In genomic region chr4:88177981-88178632, GRCh38 we compare ENCODE assay signal across 11 cellular contexts. TPM values are rescaled to one million over a fixed set of nuclear protein-coding genes. Genes with fewer than 3 reads are reported as not detected.
A peak's percentile ranks its signal among the peaks of the same experiment; 100 is the strongest.
DNase-seq lines count a peak whose midpoint lies in the region; ATAC-seq and TF ChIP-seq lines count a peak whose summit lies in the region.
"Had no signal": no experiment of that assay in that cellular context is flagged by ENCODE, and none has a peak within 500 bp of the region (broad histone marks: within the 10 kb centered on the region; RNA-seq: fewer than 3 reads in every experiment).

No MANE protein-coding gene starts in this region.

- no peaks in the 10 kb centered on the region for H3K27me3 Mint-ChIP-seq in dendritic cell treated with granulocyte-macrophage colony-stimulating factor and Interleukin-4, amounts not matched to agents 40 ng/mL and 50 ng/mL, for 4 days

- no peaks in the 10 kb centered on the region for H3K9me2 ChIP-seq in MM.1S (replicated peaks; ENCODE audit: insufficient read depth, low read length)

- H3K9me3 Mint-ChIP-seq in dendritic cell treated with granulocyte-macrophage colony-stimulating factor and Interleukin-4, amounts not matched to agents 40 ng/mL and 50 ng/mL, for 4 days: no peaks in the 10 kb centered on the region
- H3K9me3 Mint-ChIP-seq: stimulated activated naive CD8-positive, alpha-beta T cell treated with anti-CD3 and anti-CD28 coated beads, Interleukin-15, Interleukin-2, amounts not matched to agents 100 ng/mL and 50 ng/mL, for 24 hours had no signal

- H3K4me1 ChIP-seq in MM.1S (ENCODE audit: low read length): peaks cover 24% of the 10 kb centered on the region
- H3K4me1 ChIP-seq in mucosa of descending colon (ENCODE audit: low read depth): no peaks in the 10 kb centered on the region
- H3K4me1 ChIP-seq in effector memory CD4-positive, alpha-beta T cell (ENCODE audit: control insufficient read depth, insufficient read depth, low read length, poor library complexity, severe bottlenecking): no peaks in the 10 kb centered on the region

- H3K9me3 ChIP-seq in MM.1S (replicated peaks; ENCODE audit: insufficient read depth, low read length) (no peaks in the 10 kb centered on the region), mucosa of descending colon (no peaks in the 10 kb centered on the region)
- H3K9me3 ChIP-seq in effector memory CD4-positive, alpha-beta T cell (ENCODE audit: control insufficient read depth, low read length): no peaks in the 10 kb centered on the region

- peak overlapping the region; percentile 93 for H3K27ac Mint-ChIP-seq in dendritic cell treated with granulocyte-macrophage colony-stimulating factor and Interleukin-4, amounts not matched to agents 40 ng/mL and 50 ng/mL, for 4 days
- H3K27ac Mint-ChIP-seq: stimulated activated naive CD8-positive, alpha-beta T cell treated with anti-CD3 and anti-CD28 coated beads, Interleukin-15, Interleukin-2, amounts not matched to agents 100 ng/mL and 50 ng/mL, for 24 hours had no signal

- peak overlapping the region; percentile 33; the same call in 1 of the 2 replicates for H3K4me2 ChIP-seq in MM.1S (ENCODE audit: low read depth, low read length)

- peaks cover 24% of the 10 kb centered on the region for H3F3A ChIP-seq in MM.1S (ENCODE audit: insufficient read depth, low read length)

- H3K4me3 ChIP-seq in MM.1S (ENCODE audit: low read length): no peak overlapping the region
- no peak overlapping the region for H3K4me3 ChIP-seq in mucosa of descending colon
- H3K4me3 ChIP-seq in effector memory CD4-positive, alpha-beta T cell (ENCODE audit: insufficient read depth, low read depth, low read length, poor library complexity, severe bottlenecking): no peak overlapping the region

- peak overlapping the region; percentile 56; the same call in 1 of the 2 replicates for H3K27ac ChIP-seq in MM.1S (ENCODE audit: low read length)
- H3K27ac ChIP-seq in effector memory CD4-positive, alpha-beta T cell (ENCODE audit: insufficient read depth, low read length, poor library complexity, severe bottlenecking): no peak overlapping the region

- H3K79me2 ChIP-seq in MM.1S (ENCODE audit: low read length): no peaks in the 10 kb centered on the region

- peak overlapping the region; percentile 68 for H2AFZ ChIP-seq in MM.1S (ENCODE audit: low read length)

- H3K9ac ChIP-seq in MM.1S (ENCODE audit: low read length): no peak overlapping the region

- ATAC-seq in mucosa of descending colon: peak; percentile 70

- H3K27me3 ChIP-seq in MM.1S (replicated peaks; ENCODE audit: insufficient read depth, low read length): no peaks in the 10 kb centered on the region
- H3K27me3 ChIP-seq in effector memory CD4-positive, alpha-beta T cell (replicated peaks; ENCODE audit: control insufficient read depth, insufficient read depth, low read length, poor library complexity, severe bottlenecking): no peaks in the 10 kb centered on the region

- no peak overlapping the region for H3K4me3 Mint-ChIP-seq in dendritic cell treated with granulocyte-macrophage colony-stimulating factor and Interleukin-4, amounts not matched to agents 40 ng/mL and 50 ng/mL, for 4 days
- H3K4me3 Mint-ChIP-seq: stimulated activated naive CD8-positive, alpha-beta T cell treated with anti-CD3 and anti-CD28 coated beads, Interleukin-15, Interleukin-2, amounts not matched to agents 100 ng/mL and 50 ng/mL, for 24 hours had no signal

- no peaks in the 10 kb centered on the region for H4K20me1 ChIP-seq in MM.1S (ENCODE audit: insufficient read depth, low read length)

- no peaks in the 10 kb centered on the region for H3K36me3 ChIP-seq in MM.1S (replicated peaks; ENCODE audit: insufficient read depth, low read length)
- no peaks in the 10 kb centered on the region for H3K36me3 ChIP-seq in mucosa of descending colon (ENCODE audit: low read depth)
- no peaks in the 10 kb centered on the region for H3K36me3 ChIP-seq in effector memory CD4-positive, alpha-beta T cell (ENCODE audit: control insufficient read depth, insufficient read depth, low read length)

- H3K36me3 Mint-ChIP-seq in dendritic cell treated with granulocyte-macrophage colony-stimulating factor and Interleukin-4, amounts not matched to agents 40 ng/mL and 50 ng/mL, for 4 days (ENCODE audit: low read depth): no peaks in the 10 kb centered on the region

- DNase-seq in EL (peak; percentile 89), MM.1S (peak; percentile 93), mucosa of descending colon (peak in 1 of 3 donors; percentile 14), posterior cingulate gyrus (no peak), mesenteric fat pad (ENCODE audit: low spot score) (no peak)
- DNase-seq in effector memory CD4-positive, alpha-beta T cell: no peak
- no peak for DNase-seq in stimulated activated CD4-positive, alpha-beta T cell treated with anti-CD3 and anti-CD28 coated beads, Interleukin-2, amount 100 ng/mL, for 24 hours
- DNase-seq: kidney, T-helper 2 cell had no signal

- intact Hi-C loops in dendritic cell treated with granulocyte-macrophage colony-stimulating factor and Interleukin-4, amounts not matched to agents 40 ng/mL and 50 ng/mL, for 4 days (cut with micrococcal nuclease): loop anchor here (5.0 kb wide), 1 partner anchor 76 kb away; no protein-coding TSS in a partner anchor
- intact Hi-C loops in mucosa of descending colon (cut with DNase I, micrococcal nuclease): no loop called here
- intact Hi-C loops in posterior cingulate gyrus (cut with DNase I): no loop called here

- TF ChIP-seq CTCF in MM.1S (IDR thresholded peaks at IDR 0.05; ENCODE audit: low read length) (no peak), mucosa of descending colon (IDR thresholded peaks at IDR 0.05) (no peak)

- H3K4me1 Mint-ChIP-seq in dendritic cell treated with granulocyte-macrophage colony-stimulating factor and Interleukin-4, amounts not matched to agents 40 ng/mL and 50 ng/mL, for 4 days (ENCODE audit: low read depth): peaks cover 25% of the 10 kb centered on the region

RNA-seq across cellular contexts. Expression of gene ABCG2, which starts 19.7 kb away (rescaled TPM):
- total RNA-seq in mucosa of descending colon (10 to 100 TPM; 17.7 to 64.4 (median 59.4) TPM), mesenteric fat pad (1.7 TPM)

Comparison
In these comparisons a context has a peak if more than half of its experiments do, and no peak if none do; other contexts are left out.
1. DNase-seq: peak in EL (single experiment) and MM.1S (single experiment); none in posterior cingulate gyrus (0 of 10), mesenteric fat pad (single experiment), effector memory CD4-positive, alpha-beta T cell (0 of 3) and stimulated activated CD4-positive, alpha-beta T cell treated with anti-CD3 and anti-CD28 coated beads, Interleukin-2, amount 100 ng/mL, for 24 hours (0 of 2).